Comparison of ENCODE assay signal across 9 cellular contexts in genomic region chr6:4313044-4313686, GRCh38.
DNase-seq lines count a peak whose midpoint lies in the region; ATAC-seq and TF ChIP-seq lines count a peak whose summit lies in the region.
"Had no signal": no experiment of that assay in that cellular context is flagged by ENCODE, and none has a peak within 500 bp of the region (broad histone marks: within the 10 kb centered on the region; RNA-seq: fewer than 3 reads in every experiment).

No MANE protein-coding gene starts in this region.

- CTCF ChIA-PET in OCI-LY7 (lab: Charles Lee; ENCODE audit: unreplicated experiment) = no interaction called here
- CTCF ChIA-PET in activated CD4-positive, alpha-beta memory T cell treated with anti-CD3 and anti-CD28 coated beads, Interleukin-2, amount 10 ng/mL, durations not matched to agents 7 days and 5 days (lab: Charles Lee) = no interaction called here

- no peak overlapping the region for H3K4me3 Mint-ChIP-seq in activated CD4-positive, alpha-beta memory T cell treated with anti-CD3 and anti-CD28 coated beads, Interleukin-2, amount 10 ng/mL, durations not matched to agents 7 days and 5 days
- no peak overlapping the region for H3K4me3 Mint-ChIP-seq in CD14-positive monocyte

- no peaks in the 10 kb centered on the region for H4K20me1 ChIP-seq in OCI-LY7 (ENCODE audit: insufficient read depth, low read length)

- no peak overlapping the region for H4K8ac ChIP-seq in trophoblast cell (ENCODE audit: low read depth, low read length)

- intact Hi-C loops in OCI-LY7 (cut with micrococcal nuclease; ENCODE audit: unreplicated experiment) = loop anchor here (5.0 kb wide), 1 partner anchor 719 kb away; no protein-coding TSS in a partner anchor
- intact Hi-C loops in testis (cut with DNase I; ENCODE audit: low total_unique reads) = no loop called here
- intact Hi-C loops in CD14-positive monocyte (cut with micrococcal nuclease) = no loop called here

- H3K36me3 Mint-ChIP-seq in activated CD4-positive, alpha-beta memory T cell treated with anti-CD3 and anti-CD28 coated beads, Interleukin-2, amount 10 ng/mL, durations not matched to agents 7 days and 5 days (ENCODE audit: low read depth) = no peaks in the 10 kb centered on the region
- no peaks in the 10 kb centered on the region for H3K36me3 Mint-ChIP-seq in CD14-positive monocyte

- H2BK12ac ChIP-seq in trophoblast cell (ENCODE audit: low read length) = peak overlapping the region; percentile 42

- H3K9me3 Mint-ChIP-seq in activated CD4-positive, alpha-beta memory T cell treated with anti-CD3 and anti-CD28 coated beads, Interleukin-2, amount 10 ng/mL, durations not matched to agents 7 days and 5 days = peaks cover 10% of the 10 kb centered on the region
- H3K9me3 Mint-ChIP-seq in CD14-positive monocyte = peaks cover 16 to 35% (median 27%) of the 10 kb centered on the region in 7 donors

- H2BK120ac ChIP-seq in trophoblast cell (ENCODE audit: insufficient read depth, low read length, poor library complexity) = peak overlapping the region; percentile 30

- H4K91ac ChIP-seq in trophoblast cell (ENCODE audit: low read depth, low read length) = peak overlapping the region; percentile 26

- no peak for TF ChIP-seq POLR2A in testis (IDR thresholded peaks at IDR 0.05)

- H3K4me3 ChIP-seq in OCI-LY7 (ENCODE audit: low read depth, low read length, poor library complexity, severe bottlenecking) = no peak overlapping the region
- no peak overlapping the region for H3K4me3 ChIP-seq in epithelial cell of proximal tubule (ENCODE audit: low read depth, low read length)
- no peak overlapping the region for H3K4me3 ChIP-seq in trophoblast cell (ENCODE audit: low read depth, low read length)
- H3K4me3 ChIP-seq in testis = no peak overlapping the region

- in situ Hi-C loops in G401 (cut with HindIII; ENCODE audit: low sequenced_read_pairs) = no loop called here

- POLR2A ChIA-PET in OCI-LY7 (lab: Charles Lee) = no interaction called here
- POLR2A ChIA-PET in activated CD4-positive, alpha-beta memory T cell treated with anti-CD3 and anti-CD28 coated beads, Interleukin-2, amount 10 ng/mL, durations not matched to agents 7 days and 5 days (lab: Charles Lee) = no interaction called here

- H3K4me2 ChIP-seq in OCI-LY7 (ENCODE audit: low read length) (no peak overlapping the region), trophoblast cell (ENCODE audit: low read length) (no peak overlapping the region)

- ATAC-seq in GM19023 (IDR thresholded peaks at IDR 0.05; ENCODE audit: unreplicated experiment) = no peak

- H3K27ac ChIP-seq in OCI-LY7 (ENCODE audit: low read depth, low read length, poor library complexity, severe bottlenecking) (no peak overlapping the region), trophoblast cell (ENCODE audit: low read depth, low read length) (peak overlapping the region; percentile 12), testis (no peak overlapping the region)

- DNase-seq in G401 (ENCODE audit: low spot score) (peak; percentile 9), OCI-LY7 (ENCODE audit: low spot score) (peak; percentile 13), epithelial cell of proximal tubule (ENCODE audit: low read depth) (peak; percentile 82), trophoblast cell (peak; percentile 71 to 88), testis (no peak), CD14-positive monocyte (ENCODE audit: low spot score) (no peak)
- no peak for DNase-seq in activated CD4-positive, alpha-beta memory T cell treated with anti-CD3 and anti-CD28 coated beads, Interleukin-2, amount 10 ng/mL, durations not matched to agents 7 days and 5 days
- DNase-seq: posterior cingulate gyrus had no signal

- H3K4me1 Mint-ChIP-seq in activated CD4-positive, alpha-beta memory T cell treated with anti-CD3 and anti-CD28 coated beads, Interleukin-2, amount 10 ng/mL, durations not matched to agents 7 days and 5 days = no peaks in the 10 kb centered on the region
- peaks cover 17% of the 10 kb centered on the region for H3K4me1 Mint-ChIP-seq in CD14-positive monocyte

- peaks cover 10% of the 10 kb centered on the region for H3K9me3 ChIP-seq in OCI-LY7 (ENCODE audit: low read length)
- H3K9me3 ChIP-seq in trophoblast cell (ENCODE audit: insufficient read depth, low read depth, low read length) = peaks cover 2% of the 10 kb centered on the region
- no peaks in the 10 kb centered on the region for H3K9me3 ChIP-seq in testis

- WGBS in trophoblast cell (ENCODE audit: extremely low coverage, insufficient coverage, insufficient read length) = no CpG with 5 or more reads among the region's 2 CpGs
- 38 to 50% methylated on average over 2 of the region's 2 CpGs for WGBS in testis, 2 donors

- no peak overlapping the region for H3K27ac Mint-ChIP-seq in activated CD4-positive, alpha-beta memory T cell treated with anti-CD3 and anti-CD28 coated beads, Interleukin-2, amount 10 ng/mL, durations not matched to agents 7 days and 5 days
- no peak overlapping the region for H3K27ac Mint-ChIP-seq in CD14-positive monocyte

- H3K9ac ChIP-seq in trophoblast cell (ENCODE audit: low read length) = no peak overlapping the region

- no peak overlapping the region for H2BK5ac ChIP-seq in trophoblast cell (ENCODE audit: low read depth, low read length, poor library complexity)

- H3K27me3 ChIP-seq in trophoblast cell (ENCODE audit: insufficient read depth, low read length) (no peaks in the 10 kb centered on the region), testis (no peaks in the 10 kb centered on the region)

- no peak overlapping the region for H2AK5ac ChIP-seq in trophoblast cell (ENCODE audit: low read length)

- H3K79me1 ChIP-seq in trophoblast cell (ENCODE audit: low read length) = peaks cover 6% of the 10 kb centered on the region

- no TSS peak for BruUV-seq in OCI-LY7 (replicated peaks; lab: Mats Ljungman, UMichigan)

- no peaks in the 10 kb centered on the region for H3K9me2 ChIP-seq in OCI-LY7 (ENCODE audit: insufficient read depth, low read length)

- H3K79me2 ChIP-seq in OCI-LY7 (ENCODE audit: insufficient read depth, low read depth, low read length) (no peaks in the 10 kb centered on the region), trophoblast cell (ENCODE audit: control insufficient read depth, insufficient read depth, low read length, poor library complexity) (no peaks in the 10 kb centered on the region)

- H3K36me3 ChIP-seq in OCI-LY7 (ENCODE audit: insufficient read depth, low read length) = no peaks in the 10 kb centered on the region
- H3K36me3 ChIP-seq in trophoblast cell (ENCODE audit: control insufficient read depth in 1 of 2, insufficient read depth in 2 of 2, low read length in 2 of 2) = peaks cover 0 to 2% of the 10 kb centered on the region in 2 experiments
- no peaks in the 10 kb centered on the region for H3K36me3 ChIP-seq in testis (ENCODE audit: low read depth, missing control alignments)

- H4K12ac ChIP-seq in trophoblast cell (ENCODE audit: low read depth, low read length) = no peak overlapping the region

- no peak overlapping the region for H3K18ac ChIP-seq in trophoblast cell (ENCODE audit: low read length)

- H3K4me1 ChIP-seq in OCI-LY7 (ENCODE audit: insufficient read depth, low read length, poor library complexity, severe bottlenecking) (no peaks in the 10 kb centered on the region), trophoblast cell (ENCODE audit: control insufficient read depth in 1 of 2, insufficient read depth in 2 of 2, low read length in 2 of 2) (peaks cover 7% of the 10 kb centered on the region in 2 experiments), testis (no peaks in the 10 kb centered on the region)

- H3K4ac ChIP-seq in trophoblast cell (ENCODE audit: low read depth, low read length) = no peak overlapping the region

- H3K23ac ChIP-seq in trophoblast cell (ENCODE audit: low read length) = no peak overlapping the region

- H3K14ac ChIP-seq in trophoblast cell (ENCODE audit: low read length) = no peak overlapping the region

- H3K27me3 Mint-ChIP-seq in activated CD4-positive, alpha-beta memory T cell treated with anti-CD3 and anti-CD28 coated beads, Interleukin-2, amount 10 ng/mL, durations not matched to agents 7 days and 5 days = peaks cover 4% of the 10 kb centered on the region
- H3K27me3 Mint-ChIP-seq in CD14-positive monocyte (ENCODE audit: low read depth in 3 of 3) = peaks cover 2 to 4% (median 3%) of the 10 kb centered on the region in 3 donors

- TF ChIP-seq CTCF in OCI-LY7 (conservative IDR thresholded peaks at IDR 0.05; ENCODE audit: low read length) (peak; percentile 69), epithelial cell of proximal tubule (conservative IDR thresholded peaks at IDR 0.05; ENCODE audit: low read depth, low read length) (peak; percentile 80), testis (IDR thresholded peaks at IDR 0.05) (no peak), CD14-positive monocyte (IDR thresholded peaks at IDR 0.05) (no peak)

- H2AFZ ChIP-seq in OCI-LY7 (ENCODE audit: low read length) (no peak overlapping the region), trophoblast cell (ENCODE audit: insufficient read depth, low read length, poor library complexity) (no peak overlapping the region)

Comparison
In these comparisons a context has a peak if more than half of its experiments do, and no peak if none do; other contexts are left out.
1. DNase-seq: peak in G401 (single experiment), OCI-LY7 (single experiment), epithelial cell of proximal tubule (single experiment) and trophoblast cell (2 of 2); none in testis (single experiment), activated CD4-positive, alpha-beta memory T cell treated with anti-CD3 and anti-CD28 coated beads, Interleukin-2, amount 10 ng/mL, durations not matched to agents 7 days and 5 days (single experiment) and CD14-positive monocyte (single experiment).
2. CTCF ChIP-seq: peak in OCI-LY7 (single experiment) and epithelial cell of proximal tubule (single experiment); none in testis (0 of 3) and CD14-positive monocyte (single experiment).